In the genomic region with DNA sequence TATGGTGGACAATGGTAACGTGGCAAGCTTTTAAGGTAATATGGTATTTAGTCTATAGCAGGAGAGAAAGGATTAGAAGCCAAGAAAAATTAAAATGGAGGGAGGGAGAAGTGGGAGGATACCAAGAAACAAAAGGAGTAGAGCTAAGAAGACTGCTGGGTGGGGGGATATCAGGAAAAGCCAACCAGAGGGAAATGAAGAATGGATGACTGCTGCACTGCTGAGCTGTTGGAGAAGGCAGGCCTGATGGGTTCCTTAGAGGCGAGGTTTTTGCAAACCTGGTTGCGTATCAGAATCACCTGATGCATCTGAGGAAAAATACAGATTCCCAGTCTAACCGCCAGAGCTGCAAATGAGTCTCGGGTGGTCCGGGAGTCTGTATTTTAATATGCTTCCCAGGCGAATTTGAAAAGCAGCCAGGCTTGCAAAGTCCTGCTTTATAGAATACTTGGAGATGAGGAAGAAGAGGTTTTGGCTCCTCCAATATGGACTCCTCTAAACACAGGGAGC, we compare ENCODE assay signal across 7 cellular contexts. TPM values are rescaled to one million over a fixed set of nuclear protein-coding genes. Genes with fewer than 3 reads are reported as not detected.
DNase-seq lines count a peak whose midpoint lies in the region; TF ChIP-seq lines count a peak whose summit lies in the region.

No MANE protein-coding gene starts in this region.

- H3K9me2 ChIP-seq in GM23248 (ENCODE audit: insufficient read depth) = no peaks in the 10 kb centered on the region

- TF ChIP-seq CTCF in fibroblast of the aortic adventitia (IDR thresholded peaks at IDR 0.05; ENCODE audit: insufficient read depth, low read length) = no peak
- TF ChIP-seq CTCF in GM13977 (IDR thresholded peaks at IDR 0.05; ENCODE audit: extremely low read depth, insufficient read depth, missing control alignments) = no peak

- H3K4me1 ChIP-seq in GM23248 (ENCODE audit: insufficient read depth) (peaks cover 41% of the 10 kb centered on the region), SJCRH30 (peaks cover 24% of the 10 kb centered on the region)

- peaks cover 26% of the 10 kb centered on the region for H3F3A ChIP-seq in GM23248 (ENCODE audit: insufficient read depth)

- peak overlapping the region; percentile 87 for H3K4me2 ChIP-seq in GM23248 (ENCODE audit: unreplicated experiment)

- WGBS in GM23248 (ENCODE audit: low coverage in 1 of 2, low lambda C conversion rate in 2 of 2, missing lambda C conversion rate in 2 of 2), 2 experiments = 2 to 3% methylated on average over 6 to 7 of the region's 7 CpGs

- H3K79me2 ChIP-seq in GM23248 (ENCODE audit: insufficient read depth) = peaks cover 57% of the 10 kb centered on the region

- H3K27me3 ChIP-seq in GM23248 (replicated peaks; ENCODE audit: insufficient read depth) = no peaks in the 10 kb centered on the region
- H3K27me3 ChIP-seq in SJCRH30 = peaks cover 10% of the 10 kb centered on the region

- H3K9me3 ChIP-seq in GM23248 (ENCODE audit: low read depth) (no peaks in the 10 kb centered on the region), SJCRH30 (replicated peaks) (no peaks in the 10 kb centered on the region)

- no peak overlapping the region for H2AFZ ChIP-seq in GM23248

- H3K4me3 ChIP-seq in GM23248 (peak overlapping the region; percentile 90), SJCRH30 (peak overlapping the region; percentile 85), fibroblast of the aortic adventitia (ENCODE audit: low read depth, low read length) (peak overlapping the region; percentile 77), skeletal muscle cell (ENCODE audit: low read depth, low read length) (peak overlapping the region; percentile 82)

- in situ Hi-C loops in GM23248 (cut with MboI) (no loop called here), GM13977 (cut with MboI; ENCODE audit: low pct_unique_long_range_greater_than_20kb, low sequenced_read_pairs, unreplicated experiment) (no loop called here)

- H3K27ac ChIP-seq in GM23248 = peak overlapping the region; percentile 97
- peak overlapping the region; percentile 66 for H3K27ac ChIP-seq in SJCRH30

- DNase-seq in GM23248 (peak; percentile 44), SJCRH30 (no peak), fibroblast of the aortic adventitia (ENCODE audit: low read depth) (no peak), skeletal muscle cell (ENCODE audit: low read depth) (no peak), GM13977 (ENCODE audit: low spot score) (no peak)
- no peak for DNase-seq in effector CD4-positive, alpha-beta T cell
- DNase-seq in stimulated activated CD4-positive, alpha-beta T cell treated with anti-CD3 and anti-CD28 coated beads, Interleukin-4, amount 100 ng/mL, for 4 hours = no peak

- H3K36me3 ChIP-seq in GM23248 (ENCODE audit: low read depth) (peaks cover 5% of the 10 kb centered on the region; the same call in 1 of the 2 replicates), SJCRH30 (peaks cover 42% of the 10 kb centered on the region)

- H3K9ac ChIP-seq in GM23248 = peak overlapping the region; percentile 99

- no peaks in the 10 kb centered on the region for H4K20me1 ChIP-seq in GM23248 (ENCODE audit: insufficient read depth)

RNA-seq across cellular contexts. Expression of gene PGRMC1, which starts 1.5 kb away (rescaled TPM):
- total RNA-seq in GM23248 (2014; rRNA removed; shearing (Covaris generic)) = 238 and 245 TPM in 2 replicates
- polyA plus RNA-seq in GM23248 (2016; fragmentation: Nextera tagmentation; extraction: Ambion mirVana) = 172 and 176 TPM in 2 replicates
- 361 and 368 TPM in 2 replicates for total RNA-seq in SJCRH30 (2014; rRNA removed; shearing (Covaris generic))
- 38.3 and 162 TPM in 2 replicates for total RNA-seq in fibroblast of the aortic adventitia (ENCODE audit: low replicate concordance)
